ENCODE assay signal across 9 cellular contexts in genomic region chr10:11533328-11533781, GRCh38.
A peak's percentile ranks its signal among the peaks of the same experiment; 100 is the strongest.
DNase-seq lines count a peak whose midpoint lies in the region; ATAC-seq and TF ChIP-seq lines count a peak whose summit lies in the region.
"Had no signal": no experiment of that assay in that cellular context is flagged by ENCODE, and none has a peak within 500 bp of the region (broad histone marks: within the 10 kb centered on the region; RNA-seq: fewer than 3 reads in every experiment).

No MANE protein-coding gene starts in this region.

- H3K4me3 ChIP-seq in GM12864 (ENCODE audit: low read depth, low read length) (no peak overlapping the region), retinal pigment epithelial cell (ENCODE audit: low read length) (no peak overlapping the region)

- peaks cover 34% of the 10 kb centered on the region for H3K27me3 Mint-ChIP-seq in T-helper 2 cell treated with Interferon-gamma antibody and Interleukin-4, amounts not matched to agents 5 μg/mL and 100 μg/mL, for 36 hours (ENCODE audit: low read depth)
- H3K27me3 Mint-ChIP-seq in activated CD4-positive, alpha-beta memory T cell treated with anti-CD3 and anti-CD28 coated beads, Interleukin-2, amount 10 ng/mL, durations not matched to agents 7 days and 5 days, result peaks cover 9% of the 10 kb centered on the region
- H3K27me3 Mint-ChIP-seq in activated T-cell treated with anti-CD3 and anti-CD28 coated beads, Interleukin-2, amount 50 U/mL, for 24 hours, result peaks cover 3% of the 10 kb centered on the region

- no peak overlapping the region for H3K4me3 Mint-ChIP-seq in T-helper 2 cell treated with Interferon-gamma antibody and Interleukin-4, amounts not matched to agents 5 μg/mL and 100 μg/mL, for 36 hours
- H3K4me3 Mint-ChIP-seq in activated CD4-positive, alpha-beta memory T cell treated with anti-CD3 and anti-CD28 coated beads, Interleukin-2, amount 10 ng/mL, durations not matched to agents 7 days and 5 days, result no peak overlapping the region
- H3K4me3 Mint-ChIP-seq in activated T-cell treated with anti-CD3 and anti-CD28 coated beads, Interleukin-2, amount 50 U/mL, for 24 hours, result no peak overlapping the region
- H3K4me3 Mint-ChIP-seq: central memory CD8-positive, alpha-beta T cell had no signal

- H3K4me1 Mint-ChIP-seq in T-helper 2 cell treated with Interferon-gamma antibody and Interleukin-4, amounts not matched to agents 5 μg/mL and 100 μg/mL, for 36 hours (ENCODE audit: low read depth), result peaks cover 3% of the 10 kb centered on the region
- H3K4me1 Mint-ChIP-seq in activated CD4-positive, alpha-beta memory T cell treated with anti-CD3 and anti-CD28 coated beads, Interleukin-2, amount 10 ng/mL, durations not matched to agents 7 days and 5 days, result no peaks in the 10 kb centered on the region
- H3K4me1 Mint-ChIP-seq in activated T-cell treated with anti-CD3 and anti-CD28 coated beads, Interleukin-2, amount 50 U/mL, for 24 hours (ENCODE audit: low read depth), result peaks cover 24% of the 10 kb centered on the region

- POLR2A ChIA-PET in activated CD4-positive, alpha-beta memory T cell treated with anti-CD3 and anti-CD28 coated beads, Interleukin-2, amount 10 ng/mL, durations not matched to agents 7 days and 5 days (lab: Charles Lee), result no interaction called here

- CTCF ChIA-PET in activated CD4-positive, alpha-beta memory T cell treated with anti-CD3 and anti-CD28 coated beads, Interleukin-2, amount 10 ng/mL, durations not matched to agents 7 days and 5 days (lab: Charles Lee), result interaction anchor here (1.7 kb wide), 1 partner anchor 249 kb away, joined by 4 read pairs; no protein-coding TSS in a partner anchor

- H3K36me3 Mint-ChIP-seq in T-helper 2 cell treated with Interferon-gamma antibody and Interleukin-4, amounts not matched to agents 5 μg/mL and 100 μg/mL, for 36 hours (ENCODE audit: low read depth), result no peaks in the 10 kb centered on the region
- H3K36me3 Mint-ChIP-seq in activated CD4-positive, alpha-beta memory T cell treated with anti-CD3 and anti-CD28 coated beads, Interleukin-2, amount 10 ng/mL, durations not matched to agents 7 days and 5 days (ENCODE audit: low read depth), result no peaks in the 10 kb centered on the region
- H3K36me3 Mint-ChIP-seq in activated T-cell treated with anti-CD3 and anti-CD28 coated beads, Interleukin-2, amount 50 U/mL, for 24 hours (ENCODE audit: low read depth), result no peaks in the 10 kb centered on the region

- no peaks in the 10 kb centered on the region for H3K9me3 Mint-ChIP-seq in T-helper 2 cell treated with Interferon-gamma antibody and Interleukin-4, amounts not matched to agents 5 μg/mL and 100 μg/mL, for 36 hours
- no peaks in the 10 kb centered on the region for H3K9me3 Mint-ChIP-seq in activated CD4-positive, alpha-beta memory T cell treated with anti-CD3 and anti-CD28 coated beads, Interleukin-2, amount 10 ng/mL, durations not matched to agents 7 days and 5 days
- no peaks in the 10 kb centered on the region for H3K9me3 Mint-ChIP-seq in activated T-cell treated with anti-CD3 and anti-CD28 coated beads, Interleukin-2, amount 50 U/mL, for 24 hours
- H3K9me3 Mint-ChIP-seq: central memory CD8-positive, alpha-beta T cell had no signal

- DNase-seq in GM12864 (ENCODE audit: low read depth) (no peak), OCI-M1 (lab: John Stamatoyannopoulos, UW) (peak; percentile 80), fibroblast of peridontal ligament (ENCODE audit: extremely low read depth) (peak; percentile 79), retinal pigment epithelial cell (ENCODE audit: low read depth) (no peak)
- no peak for DNase-seq in T-helper 2 cell treated with Interferon-gamma antibody and Interleukin-4, amounts not matched to agents 5 μg/mL and 100 μg/mL, for 36 hours (ENCODE audit: low spot score)
- no peak for DNase-seq in activated CD4-positive, alpha-beta memory T cell treated with anti-CD3 and anti-CD28 coated beads, Interleukin-2, amount 10 ng/mL, durations not matched to agents 7 days and 5 days
- DNase-seq in activated T-cell treated with anti-CD3 and anti-CD28 coated beads, Interleukin-2, amount 50 U/mL, for 24 hours, result no peak

- no peak for ATAC-seq in GM18519 (IDR thresholded peaks at IDR 0.05; ENCODE audit: low FRiP score, unreplicated experiment)

- no peak overlapping the region for H3K27ac Mint-ChIP-seq in T-helper 2 cell treated with Interferon-gamma antibody and Interleukin-4, amounts not matched to agents 5 μg/mL and 100 μg/mL, for 36 hours
- no peak overlapping the region for H3K27ac Mint-ChIP-seq in activated CD4-positive, alpha-beta memory T cell treated with anti-CD3 and anti-CD28 coated beads, Interleukin-2, amount 10 ng/mL, durations not matched to agents 7 days and 5 days
- H3K27ac Mint-ChIP-seq in activated T-cell treated with anti-CD3 and anti-CD28 coated beads, Interleukin-2, amount 50 U/mL, for 24 hours, result no peak overlapping the region

- TF ChIP-seq CTCF in GM12864 (IDR thresholded peaks at IDR 0.05; ENCODE audit: low read depth, low read length, missing control alignments) (peak; percentile 56), retinal pigment epithelial cell (conservative IDR thresholded peaks at IDR 0.05; ENCODE audit: low read depth, low read length) (peak; percentile 46)

Comparison
In these comparisons a context has a peak if more than half of its experiments do, and no peak if none do; other contexts are left out.
1. DNase-seq: peak in OCI-M1 (single experiment) and fibroblast of peridontal ligament (single experiment); none in GM12864 (single experiment), retinal pigment epithelial cell (single experiment), T-helper 2 cell treated with Interferon-gamma antibody and Interleukin-4, amounts not matched to agents 5 μg/mL and 100 μg/mL, for 36 hours (single experiment), activated CD4-positive, alpha-beta memory T cell treated with anti-CD3 and anti-CD28 coated beads, Interleukin-2, amount 10 ng/mL, durations not matched to agents 7 days and 5 days (single experiment) and activated T-cell treated with anti-CD3 and anti-CD28 coated beads, Interleukin-2, amount 50 U/mL, for 24 hours (single experiment).